Comparison of ENCODE assay signal across 8 cellular contexts in genomic region chr6:106097368-106098231, GRCh38. TPM values are rescaled to one million over a fixed set of nuclear protein-coding genes. Genes with fewer than 3 reads are reported as not detected.
DNase-seq lines count a peak whose midpoint lies in the region; ATAC-seq lines count a peak whose summit lies in the region.

No MANE protein-coding gene starts in this region.

- H3K4me3 ChIP-seq in iPS-11a (ENCODE audit: low read depth, low read length) = peak overlapping the region; percentile 21

- H3K4me1 Mint-ChIP-seq in stimulated activated naive B cell treated with anti-CD40 and anti-IgM and Interleukin-4, amounts not matched to agents 10 μg/mL and 1 μg/mL and 100 μg/mL, for 72 hours = peaks cover 40 to 53% of the 10 kb centered on the region in 2 donors

- ATAC-seq in Right ventricle myocardium inferior (peak; percentile 54), HG02970 (IDR thresholded peaks at IDR 0.05; ENCODE audit: low FRiP score, unreplicated experiment) (peak; percentile 34)
- ATAC-seq in stimulated activated naive B cell treated with anti-CD40 and anti-IgM and Interleukin-4, amounts not matched to agents 10 μg/mL and 1 μg/mL and 100 μg/mL, for 72 hours (replicated peaks) = peak; percentile 82 to 86

- intact Hi-C loops in Right ventricle myocardium inferior (cut with DNase I) = loop anchor here (10.0 kb wide), 1 partner anchor 227 kb away; the partner anchor contains the start of gene ATG5
- intact Hi-C loops in cardiac septum (cut with DNase I) = loop anchor here (10.0 kb wide), 1 partner anchor 227 kb away; the partner anchor contains the start of gene ATG5

- no peak for DNase-seq in Right ventricle myocardium inferior (ENCODE audit: missing footprints)
- no peak for DNase-seq in cardiac septum (ENCODE audit: low spot score)
- peak; percentile 54 for DNase-seq in RPMI7951 (ENCODE audit: low read depth)
- peak; percentile 52 for DNase-seq in amniotic epithelial cell (ENCODE audit: low read depth)
- DNase-seq in stimulated activated naive B cell treated with anti-CD40 and anti-IgM and Interleukin-4, amounts not matched to agents 10 μg/mL and 1 μg/mL and 100 μg/mL, for 72 hours = peak; percentile 41
- no peak for DNase-seq in NCI-H2196 (lab: John Stamatoyannopoulos, UW; ENCODE audit: unreplicated experiment)

- H3K9me3 Mint-ChIP-seq in stimulated activated naive B cell treated with anti-CD40 and anti-IgM and Interleukin-4, amounts not matched to agents 10 μg/mL and 1 μg/mL and 100 μg/mL, for 72 hours = no peaks in the 10 kb centered on the region

- peak overlapping the region; percentile 84 to 89 for H3K4me3 Mint-ChIP-seq in stimulated activated naive B cell treated with anti-CD40 and anti-IgM and Interleukin-4, amounts not matched to agents 10 μg/mL and 1 μg/mL and 100 μg/mL, for 72 hours

- peak overlapping the region; percentile 86 for H3K27ac Mint-ChIP-seq in stimulated activated naive B cell treated with anti-CD40 and anti-IgM and Interleukin-4, amounts not matched to agents 10 μg/mL and 1 μg/mL and 100 μg/mL, for 72 hours

- H3K27me3 Mint-ChIP-seq in stimulated activated naive B cell treated with anti-CD40 and anti-IgM and Interleukin-4, amounts not matched to agents 10 μg/mL and 1 μg/mL and 100 μg/mL, for 72 hours = no peaks in the 10 kb centered on the region

- no peaks in the 10 kb centered on the region for H3K36me3 Mint-ChIP-seq in stimulated activated naive B cell treated with anti-CD40 and anti-IgM and Interleukin-4, amounts not matched to agents 10 μg/mL and 1 μg/mL and 100 μg/mL, for 72 hours

RNA-seq across cellular contexts. Expression of gene PRDM1, which starts 11.5 kb away (rescaled TPM):
- 0.87 TPM for total RNA-seq in Right ventricle myocardium inferior
- 2.0 TPM for total RNA-seq in cardiac septum
- 4.7 TPM in 2 replicates for total RNA-seq in RPMI7951 (2014; rRNA removed; shearing (Covaris generic))

Comparison
In these comparisons a context has a peak if more than half of its experiments do, and no peak if none do; other contexts are left out.
1. ATAC-seq: peak in every context shown above with its lines; median percentile 84 in stimulated activated naive B cell treated with anti-CD40 and anti-IgM and Interleukin-4, amounts not matched to agents 10 μg/mL and 1 μg/mL and 100 μg/mL, for 72 hours; 54 in Right ventricle myocardium inferior; 34 in HG02970.
2. DNase-seq: peak in RPMI7951 (single experiment), amniotic epithelial cell (single experiment) and stimulated activated naive B cell treated with anti-CD40 and anti-IgM and Interleukin-4, amounts not matched to agents 10 μg/mL and 1 μg/mL and 100 μg/mL, for 72 hours (single experiment); none in Right ventricle myocardium inferior (single experiment), cardiac septum (single experiment) and NCI-H2196 (single experiment).